ENCODE assay signal across 9 cellular contexts in genomic region chr17:30323262-30323894, GRCh38. TPM values are rescaled to one million over a fixed set of nuclear protein-coding genes. Genes with fewer than 3 reads are reported as not detected.
A peak's percentile ranks its signal among the peaks of the same experiment; 100 is the strongest.
DNase-seq lines count a peak whose midpoint lies in the region; ATAC-seq and TF ChIP-seq lines count a peak whose summit lies in the region.
"Had no signal": no experiment of that assay in that cellular context is flagged by ENCODE, and none has a peak within 500 bp of the region (broad histone marks: within the 10 kb centered on the region; RNA-seq: fewer than 3 reads in every experiment).

No MANE protein-coding gene starts in this region.

- peak overlapping the region; percentile 15 for H3K27ac ChIP-seq in CD8-positive, alpha-beta memory T cell (ENCODE audit: low read depth, low read length)
- peak overlapping the region in 1 of 4 donors; percentile 50 for H3K27ac ChIP-seq in Peyer's patch
- H3K27ac ChIP-seq: neutrophil had no signal

- H3K27me3 Mint-ChIP-seq in CD8-positive, alpha-beta memory T cell: no peaks in the 10 kb centered on the region
- H3K27me3 Mint-ChIP-seq in chondrocyte (ENCODE audit: low read depth): peaks cover 4% of the 10 kb centered on the region

- H3K4me3 Mint-ChIP-seq in CD8-positive, alpha-beta memory T cell: peak overlapping the region; percentile 48 to 80 (median 67)
- no peak overlapping the region for H3K4me3 Mint-ChIP-seq in chondrocyte (ENCODE audit: unreplicated experiment)

- H3K27ac Mint-ChIP-seq in CD8-positive, alpha-beta memory T cell: peak overlapping the region; percentile 44 to 93 (median 92)
- peak overlapping the region; percentile 53 for H3K27ac Mint-ChIP-seq in chondrocyte (ENCODE audit: unreplicated experiment)

- peak; percentile 28 to 83 (median 74) for DNase-seq in CD8-positive, alpha-beta memory T cell
- peak in 2 of 3 donors; percentile 19 to 56 for DNase-seq in Peyer's patch
- DNase-seq in chondrocyte (ENCODE audit: low spot score): no peak
- DNase-seq in cerebellum (ENCODE audit: low spot score): no peak

- no peak for TF ChIP-seq EP300 in Ishikawa (IDR thresholded peaks at IDR 0.05; ENCODE audit: borderline replicate concordance)

- no peaks in the 10 kb centered on the region for H3K9me3 Mint-ChIP-seq in CD8-positive, alpha-beta memory T cell
- no peaks in the 10 kb centered on the region for H3K9me3 Mint-ChIP-seq in chondrocyte (ENCODE audit: low read depth)

- H3K36me3 Mint-ChIP-seq in CD8-positive, alpha-beta memory T cell: no peaks in the 10 kb centered on the region
- H3K36me3 Mint-ChIP-seq in chondrocyte (ENCODE audit: low read depth): no peaks in the 10 kb centered on the region

- no peaks in the 10 kb centered on the region for H3K27me3 ChIP-seq in CD8-positive, alpha-beta memory T cell (ENCODE audit: insufficient read depth, low read length, poor library complexity, severe bottlenecking)
- no peaks in the 10 kb centered on the region for H3K27me3 ChIP-seq in Peyer's patch
- H3K27me3 ChIP-seq: neutrophil had no signal

- no peaks in the 10 kb centered on the region for H3K9me3 ChIP-seq in CD8-positive, alpha-beta memory T cell (ENCODE audit: low read length)
- no peaks in the 10 kb centered on the region for H3K9me3 ChIP-seq in Peyer's patch
- H3K9me3 ChIP-seq: neutrophil had no signal

- no peak for TF ChIP-seq CTCF in Peyer's patch (IDR thresholded peaks at IDR 0.05)
- no peak for TF ChIP-seq CTCF in chondrocyte (IDR thresholded peaks at IDR 0.05)

- TF ChIP-seq RAD21 in Ishikawa (IDR thresholded peaks at IDR 0.05; ENCODE audit: low read depth): no peak

- no peak for TF ChIP-seq POLR2A in Peyer's patch (IDR thresholded peaks at IDR 0.05)

- CTCF ChIA-PET in CD8-positive, alpha-beta memory T cell (lab: Charles Lee): interaction anchor here (0.8 to 3.0 kb wide), 14 partner anchors 8 to 230 kb away, joined by 3 to 36 read pairs (median 4); partner anchors contain the start of genes BLMH and TMIGD1

- H3K4me1 Mint-ChIP-seq in CD8-positive, alpha-beta memory T cell: peaks cover 29 to 57% (median 56%) of the 10 kb centered on the region in 3 donors
- peaks cover 12% of the 10 kb centered on the region for H3K4me1 Mint-ChIP-seq in chondrocyte (ENCODE audit: low read depth)

- ATAC-seq in GM21619 (IDR thresholded peaks at IDR 0.05; ENCODE audit: unreplicated experiment) (no peak), HG03520 (IDR thresholded peaks at IDR 0.05; ENCODE audit: unreplicated experiment) (no peak), GM18867 (IDR thresholded peaks at IDR 0.05; ENCODE audit: unreplicated experiment) (no peak)

- no peaks in the 10 kb centered on the region for H3K36me3 ChIP-seq in CD8-positive, alpha-beta memory T cell (ENCODE audit: insufficient read depth, low read length)
- peaks cover 0 to 10% (median 0%) of the 10 kb centered on the region in 3 donors for H3K36me3 ChIP-seq in Peyer's patch
- H3K36me3 ChIP-seq: neutrophil had no signal

- H3K4me3 ChIP-seq in CD8-positive, alpha-beta memory T cell (ENCODE audit: low read length): peak overlapping the region; percentile 5
- no peak overlapping the region for H3K4me3 ChIP-seq in Peyer's patch

- POLR2A ChIA-PET in CD8-positive, alpha-beta memory T cell (lab: Charles Lee): interaction anchor here (0.5 to 2.6 kb wide), 6 partner anchors 9 to 997 kb away, joined by 3 to 15 read pairs (median 4); partner anchors contain the start of gene BLMH

- peaks cover 25% of the 10 kb centered on the region for H3K4me1 ChIP-seq in CD8-positive, alpha-beta memory T cell (ENCODE audit: insufficient read depth, low read length)
- H3K4me1 ChIP-seq in Peyer's patch: peaks cover 0 to 30% (median 6%) of the 10 kb centered on the region in 4 donors

TF ChIP-seq in Ishikawa, 13 proteins besides CTCF, POLR2A, EP300 and RAD21:
- TF ChIP-seq TCF12 (IDR thresholded peaks at IDR 0.05; ENCODE audit: low read depth) (no peak), NFIC (IDR thresholded peaks at IDR 0.05) (peak; percentile 73)

RNA-seq across cellular contexts. Expression of gene TMIGD1, which starts 10.5 kb away (rescaled TPM):
- not detected for total RNA-seq in CD8-positive, alpha-beta memory T cell
- not detected for polyA plus RNA-seq in CD8-positive, alpha-beta memory T cell
- 100 to 1,000 TPM in 3 of 4 donors, 1 to 10 TPM in 1; 5.0 to 684 (median 290) TPM for total RNA-seq in Peyer's patch
- not detected in 3 replicates for total RNA-seq in chondrocyte
- not detected for total RNA-seq in cerebellum

RNA-seq across cellular contexts. Expression of gene BLMH, which starts 31.6 kb away (rescaled TPM):
- total RNA-seq in CD8-positive, alpha-beta memory T cell: 10 to 100 TPM; 67.1 to 68.0 TPM
- polyA plus RNA-seq in CD8-positive, alpha-beta memory T cell: 28.3 TPM
- total RNA-seq in Peyer's patch (10 to 100 TPM; 19.4 to 49.5 (median 31.3) TPM), chondrocyte (44.5 to 60.2 TPM (median 49.5 TPM) in 3 replicates), cerebellum (27.6 TPM)

RNA-seq across cellular contexts. Expression of gene CPD, which starts 55.3 kb away (rescaled TPM):
- total RNA-seq in CD8-positive, alpha-beta memory T cell: 10 to 100 TPM; 22.8 to 26.7 TPM
- polyA plus RNA-seq in CD8-positive, alpha-beta memory T cell: 17.3 TPM
- total RNA-seq in Peyer's patch: 100 to 1,000 TPM in 3 of 4 donors, 1 to 10 TPM in 1; 9.9 to 242 (median 143) TPM
- total RNA-seq in chondrocyte: 76.6 to 96.6 TPM (median 78.1 TPM) in 3 replicates
- 73.0 TPM for total RNA-seq in cerebellum

Comparison
In these comparisons a context has a peak if more than half of its experiments do, and no peak if none do; other contexts are left out.
1. DNase-seq: peak in CD8-positive, alpha-beta memory T cell (5 of 5) and Peyer's patch (2 of 3); none in chondrocyte (single experiment) and cerebellum (single experiment).